8 cellular contexts compared by ENCODE assay signal in genomic region chr16:79337906-79338305, GRCh38.
"Had no signal": no experiment of that assay in that cellular context is flagged by ENCODE, and none has a peak within 500 bp of the region (broad histone marks: within the 10 kb centered on the region; RNA-seq: fewer than 3 reads in every experiment).

No MANE protein-coding gene starts in this region.

- FAIRE-seq: G401.6, GM12878, GM12891, GM12892, GM18507, GM19239 had no signal

- DNase-seq: GDM1, GF-D8 had no signal

- H3K4me3 ChIP-seq: GM12878 had no signal

- ATAC-seq: GM12878 had no signal
